Comparison of ENCODE assay signal across 17 cellular contexts in genomic region chr2:20108655-20109396, GRCh38. TPM values are rescaled to one million over a fixed set of nuclear protein-coding genes. Genes with fewer than 3 reads are reported as not detected.
DNase-seq lines count a peak whose midpoint lies in the region; ATAC-seq, FAIRE-seq and TF ChIP-seq lines count a peak whose summit lies in the region.
"Had no signal": no experiment of that assay in that cellular context is flagged by ENCODE, and none has a peak within 500 bp of the region (broad histone marks: within the 10 kb centered on the region; RNA-seq: fewer than 3 reads in every experiment).

No MANE protein-coding gene starts in this region.

- H3K9me2 ChIP-seq in MM.1S (replicated peaks; ENCODE audit: insufficient read depth, low read length), result no peaks in the 10 kb centered on the region

- TF ChIP-seq POLR2A in adrenal gland (IDR thresholded peaks at IDR 0.05), result no peak

- WGBS in mesendoderm (ENCODE audit: extremely low coverage, insufficient coverage, low lambda C conversion rate), result no CpG with 5 or more reads among the region's 5 CpGs
- 85 to 92% (median 88%) methylated on average over 5 of the region's 5 CpGs for WGBS in adrenal gland, 4 donors

- H3K4me3 ChIP-seq in MM.1S (ENCODE audit: low read length), result no peak overlapping the region
- H3K4me3 ChIP-seq in epithelial cell of esophagus (ENCODE audit: low read length), result no peak overlapping the region
- no peak overlapping the region for H3K4me3 ChIP-seq in mesendoderm (ENCODE audit: low read length)
- no peak overlapping the region for H3K4me3 ChIP-seq in adrenal gland
- H3K4me3 ChIP-seq: BLaER1, psoas muscle, thyroid gland had no signal

- no peak overlapping the region for H3K27ac ChIP-seq in MM.1S (ENCODE audit: low read length)
- no peak overlapping the region for H3K27ac ChIP-seq in mesendoderm (ENCODE audit: low read depth, low read length)
- no peak overlapping the region for H3K27ac ChIP-seq in adrenal gland
- H3K27ac ChIP-seq: BLaER1, psoas muscle, thyroid gland had no signal

- no peak overlapping the region for H2BK15ac ChIP-seq in mesendoderm (replicated peaks; ENCODE audit: low read depth)

- H3K36me3 ChIP-seq in MM.1S (replicated peaks; ENCODE audit: insufficient read depth, low read length), result no peaks in the 10 kb centered on the region
- H3K36me3 ChIP-seq in mesendoderm (ENCODE audit: control insufficient read depth, insufficient read depth, low read length), result no peaks in the 10 kb centered on the region
- no peaks in the 10 kb centered on the region for H3K36me3 ChIP-seq in adrenal gland (replicated peaks in 1 of 2)
- H3K36me3 ChIP-seq: BLaER1, thyroid gland had no signal

- no peak overlapping the region for H3K4ac ChIP-seq in mesendoderm (ENCODE audit: low read depth, low read length)

- no peak overlapping the region for H2BK5ac ChIP-seq in mesendoderm (ENCODE audit: low read length)

- no peak overlapping the region for H4K5ac ChIP-seq in mesendoderm (ENCODE audit: low read length)

- TF ChIP-seq CTCF in MM.1S (IDR thresholded peaks at IDR 0.05; ENCODE audit: low read length) (no peak), epithelial cell of esophagus (IDR thresholded peaks at IDR 0.05; ENCODE audit: insufficient read depth, low read depth, low read length, missing control alignments) (no peak), adrenal gland (IDR thresholded peaks at IDR 0.05) (no peak)

- DNase-seq in DMS53 (lab: John Stamatoyannopoulos, UW) (peak; percentile 48), MM.1S (peak; percentile 26), epithelial cell of esophagus (ENCODE audit: low read depth) (peak; percentile 92), mesendoderm (no peak), frontal cortex (ENCODE audit: low spot score in 2 of 2) (no peak), adrenal gland (no peak)
- DNase-seq: activated CD4-positive, alpha-beta T cell treated with anti-CD3 and anti-CD28 coated beads, Interleukin-2, amount 50 U/mL, for 1 hour; kidney; NCI-H1694; NCI-H524; psoas muscle; T-helper 9 cell; thyroid gland had no signal

- H2AFZ ChIP-seq in MM.1S (ENCODE audit: low read length), result no peak overlapping the region

- intact Hi-C loops in adrenal gland (cut with DNase I), result no loop called here

- H3K9me3 ChIP-seq in MM.1S (replicated peaks; ENCODE audit: insufficient read depth, low read length), result no peaks in the 10 kb centered on the region
- no peaks in the 10 kb centered on the region for H3K9me3 ChIP-seq in adrenal gland (replicated peaks in 1 of 3)
- H3K9me3 ChIP-seq: thyroid gland had no signal

- H2BK120ac ChIP-seq in mesendoderm (ENCODE audit: low read depth, low read length), result no peak overlapping the region

- H4K8ac ChIP-seq in mesendoderm (ENCODE audit: low read depth, low read length), result no peak overlapping the region

- H4K20me1 ChIP-seq in MM.1S (ENCODE audit: insufficient read depth, low read length), result no peaks in the 10 kb centered on the region
- H4K20me1 ChIP-seq: BLaER1 had no signal

- no peak for FAIRE-seq in frontal cortex (lab: Jason Lieb, UNC)
- FAIRE-seq: astrocyte, kidney had no signal

- H3K4me1 ChIP-seq in MM.1S (ENCODE audit: low read length), result peaks cover 23% of the 10 kb centered on the region
- H3K4me1 ChIP-seq in mesendoderm (ENCODE audit: control insufficient read depth, low read depth, low read length), result no peaks in the 10 kb centered on the region
- H3K4me1 ChIP-seq in adrenal gland (replicated peaks in 1 of 2), result no peaks in the 10 kb centered on the region
- H3K4me1 ChIP-seq: psoas muscle had no signal

- no peaks in the 10 kb centered on the region for H3K27me3 ChIP-seq in MM.1S (replicated peaks; ENCODE audit: insufficient read depth, low read length)
- no peaks in the 10 kb centered on the region for H3K27me3 ChIP-seq in mesendoderm (ENCODE audit: insufficient read depth, low read length, poor library complexity)
- no peaks in the 10 kb centered on the region for H3K27me3 ChIP-seq in adrenal gland
- H3K27me3 ChIP-seq: BLaER1, thyroid gland had no signal

- H3K18ac ChIP-seq in mesendoderm (ENCODE audit: low read length), result no peak overlapping the region

- H3K56ac ChIP-seq in mesendoderm (ENCODE audit: low read length), result no peak overlapping the region

- no peak overlapping the region for H2AK5ac ChIP-seq in mesendoderm (ENCODE audit: low read length)

- H3K79me2 ChIP-seq in MM.1S (ENCODE audit: low read length) (no peaks in the 10 kb centered on the region), mesendoderm (ENCODE audit: control insufficient read depth, insufficient read depth, low read length) (no peaks in the 10 kb centered on the region)

- no peaks in the 10 kb centered on the region for H3F3A ChIP-seq in MM.1S (ENCODE audit: insufficient read depth, low read length)

- peak overlapping the region; percentile 9 for H3K23ac ChIP-seq in mesendoderm (ENCODE audit: low read length)

- no peak overlapping the region for H3K4me2 ChIP-seq in MM.1S (ENCODE audit: low read depth, low read length)
- H3K4me2 ChIP-seq in mesendoderm (ENCODE audit: low read length), result no peak overlapping the region
- H3K4me2 ChIP-seq: BLaER1 had no signal

- no peaks in the 10 kb centered on the region for H3K79me1 ChIP-seq in mesendoderm (ENCODE audit: low read length)

- no peak overlapping the region for H3K9ac ChIP-seq in MM.1S (ENCODE audit: low read length)
- H3K9ac ChIP-seq in mesendoderm (ENCODE audit: low read length), result no peak overlapping the region
- H3K9ac ChIP-seq: BLaER1 had no signal

- ATAC-seq in HG03442 (IDR thresholded peaks at IDR 0.05; ENCODE audit: unreplicated experiment) (no peak), HG02623 (IDR thresholded peaks at IDR 0.05; ENCODE audit: unreplicated experiment) (no peak)
- ATAC-seq: psoas muscle had no signal

RNA-seq across cellular contexts. Expression of gene LAPTM4A, which starts 57.4 kb away (rescaled TPM):
- polyA plus RNA-seq in mesendoderm (2013, experiment 1 of 2), result 350 TPM
- polyA plus RNA-seq in mesendoderm (2013, experiment 2 of 2), result 343 TPM
- total RNA-seq in frontal cortex (92.9 TPM), adrenal gland (100 to 1,000 TPM; 196 to 356 (median 233) TPM)
- polyA plus RNA-seq in adrenal gland, result 100 to 1,000 TPM in 1 of 3 donors, 10 to 100 TPM in 2; 58.8 to 684 (median 96.4) TPM

Comparison
In these comparisons a context has a peak if more than half of its experiments do, and no peak if none do; other contexts are left out.
1. DNase-seq: peak in DMS53 (single experiment), MM.1S (single experiment) and epithelial cell of esophagus (single experiment); none in mesendoderm (single experiment), frontal cortex (0 of 2) and adrenal gland (0 of 7).